In the genomic region with DNA sequence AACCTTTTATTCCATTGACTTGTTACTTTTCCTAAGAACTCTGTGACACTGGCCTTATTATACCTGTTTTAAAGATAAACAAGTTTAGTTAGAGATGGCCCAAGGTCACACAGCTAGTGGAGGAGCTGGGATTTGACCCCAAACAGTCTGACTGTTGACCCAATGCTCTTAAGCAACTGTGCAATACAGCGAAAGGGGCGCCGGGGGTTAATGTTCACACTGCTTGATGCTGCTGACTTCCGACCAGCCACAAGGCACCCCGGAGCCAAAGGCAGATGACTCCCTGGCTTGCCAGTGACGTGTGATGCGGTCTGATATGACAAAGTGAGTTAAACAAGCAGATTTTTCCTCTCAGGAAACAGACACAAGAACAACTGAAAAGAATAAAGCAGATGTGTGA, we compare ENCODE assay signal across 1 cellular context.
TF ChIP-seq lines count a peak whose summit lies in the region.

No MANE protein-coding gene starts in this region.

TF ChIP-seq in endothelial cell of umbilical vein, 7 proteins besides CTCF, POLR2A, EP300 and RAD21 (continued from another document):
- TF ChIP-seq, protein P1, sequence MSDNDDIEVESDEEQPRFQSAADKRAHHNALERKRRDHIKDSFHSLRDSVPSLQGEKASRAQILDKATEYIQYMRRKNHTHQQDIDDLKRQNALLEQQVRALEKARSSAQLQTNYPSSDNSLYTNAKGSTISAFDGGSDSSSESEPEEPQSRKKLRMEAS (IDR thresholded peaks at IDR 0.05; ENCODE audit: insufficient read depth, insufficient read length), result no peak
- TF ChIP-seq MYC (IDR thresholded peaks at IDR 0.05; ENCODE audit: low read depth, low read length), result no peak
- TF ChIP-seq EZH2 (IDR thresholded peaks at IDR 0.05; ENCODE audit: borderline replicate concordance, low read depth, low read length, severe bottlenecking), result no peak
- no peak for TF ChIP-seq FOS (IDR thresholded peaks at IDR 0.05; ENCODE audit: borderline replicate concordance, insufficient read depth, low read length)
- TF ChIP-seq GATA2 (IDR thresholded peaks at IDR 0.05; ENCODE audit: insufficient read depth, insufficient read length, low read depth, low read length), result no peak
